9 cellular contexts compared by ENCODE assay signal in genomic region chr6:100078509-100078908, GRCh38.
A peak's percentile ranks its signal among the peaks of the same experiment; 100 is the strongest.
DNase-seq lines count a peak whose midpoint lies in the region; ATAC-seq and TF ChIP-seq lines count a peak whose summit lies in the region.
"Had no signal": no experiment of that assay in that cellular context is flagged by ENCODE, and none has a peak within 500 bp of the region (broad histone marks: within the 10 kb centered on the region; RNA-seq: fewer than 3 reads in every experiment).

No MANE protein-coding gene starts in this region.

- WGBS in body of pancreas, 2 donors = 33 to 35% methylated on average over 5 of the region's 5 CpGs
- WGBS in thyroid gland, 2 donors = 65 to 73% methylated on average over 5 of the region's 5 CpGs

- TF ChIP-seq POLR2A in body of pancreas (IDR thresholded peaks at IDR 0.05) (no peak), thyroid gland (IDR thresholded peaks at IDR 0.05) (no peak), uterus (IDR thresholded peaks at IDR 0.05) (no peak)

- no peaks in the 10 kb centered on the region for H3K27me3 Mint-ChIP-seq in neural progenitor cell (ENCODE audit: insufficient read depth, low read depth)

- no peaks in the 10 kb centered on the region for H3K4me1 ChIP-seq in body of pancreas
- H3K4me1 ChIP-seq in neural progenitor cell = no peaks in the 10 kb centered on the region
- no peaks in the 10 kb centered on the region for H3K4me1 ChIP-seq in thyroid gland
- no peaks in the 10 kb centered on the region for H3K4me1 ChIP-seq in uterus
- H3K4me1 ChIP-seq: left lung had no signal

- no peak overlapping the region for H3K4me3 ChIP-seq in GM12865 (ENCODE audit: low read depth, low read length)
- H3K4me3 ChIP-seq in body of pancreas = no peak overlapping the region
- no peak overlapping the region for H3K4me3 ChIP-seq in neural progenitor cell
- H3K4me3 ChIP-seq in thyroid gland (replicated peaks in 1 of 3) = no peak overlapping the region
- H3K4me3 ChIP-seq in uterus = no peak overlapping the region
- H3K4me3 ChIP-seq: left lung had no signal

- no peak overlapping the region for H3K4me3 Mint-ChIP-seq in neural progenitor cell
- H3K4me3 Mint-ChIP-seq: stimulated activated naive CD8-positive, alpha-beta T cell treated with anti-CD3 and anti-CD28 coated beads, Interleukin-15, Interleukin-2, amounts not matched to agents 100 ng/mL and 50 ng/mL, for 24 hours had no signal

- H3K36me3 ChIP-seq in body of pancreas (replicated peaks in 1 of 2; ENCODE audit: insufficient read depth in 1 of 2, low read depth in 2 of 2) (no peaks in the 10 kb centered on the region), neural progenitor cell (no peaks in the 10 kb centered on the region), thyroid gland (no peaks in the 10 kb centered on the region), uterus (no peaks in the 10 kb centered on the region)
- H3K36me3 ChIP-seq: left lung had no signal

- H3K9me3 ChIP-seq in body of pancreas = no peaks in the 10 kb centered on the region
- H3K9me3 ChIP-seq in neural progenitor cell (ENCODE audit: low read depth) = no peaks in the 10 kb centered on the region
- no peaks in the 10 kb centered on the region for H3K9me3 ChIP-seq in thyroid gland
- H3K9me3 ChIP-seq in uterus = no peaks in the 10 kb centered on the region
- H3K9me3 ChIP-seq: left lung had no signal

- intact Hi-C loops in body of pancreas (cut with DNase I) = no loop called here
- intact Hi-C loops in thyroid gland (cut with DNase I) = no loop called here
- intact Hi-C loops in uterus (cut with DNase I; ENCODE audit: low total_unique reads) = no loop called here

- H3K79me2 ChIP-seq in neural progenitor cell (ENCODE audit: low read depth) = no peaks in the 10 kb centered on the region

- H3K27me3 ChIP-seq in body of pancreas (no peaks in the 10 kb centered on the region), neural progenitor cell (peaks cover 4% of the 10 kb centered on the region), thyroid gland (no peaks in the 10 kb centered on the region), uterus (no peaks in the 10 kb centered on the region)
- H3K27me3 ChIP-seq: left lung had no signal

- no peak overlapping the region for H3K27ac ChIP-seq in body of pancreas
- H3K27ac ChIP-seq in neural progenitor cell = no peak overlapping the region
- H3K27ac ChIP-seq in thyroid gland = no peak overlapping the region
- H3K27ac ChIP-seq in uterus = no peak overlapping the region
- H3K27ac ChIP-seq: left lung had no signal

- H3K36me3 Mint-ChIP-seq in neural progenitor cell = no peaks in the 10 kb centered on the region

- no peaks in the 10 kb centered on the region for H3F3A ChIP-seq in neural progenitor cell (ENCODE audit: low read depth)

- DNase-seq in GM12865 (ENCODE audit: low read depth) = peak; percentile 5
- peak in 3 of 4 donors; percentile 7 to 16 (median 15) for DNase-seq in body of pancreas
- peak; percentile 69 for DNase-seq in neural progenitor cell (ENCODE audit: low spot score)
- no peak for DNase-seq in thyroid gland
- DNase-seq in uterus = no peak
- DNase-seq: left lung had no signal

- H3K9ac ChIP-seq in neural progenitor cell = no peak overlapping the region

- no peak overlapping the region for H3K4me2 ChIP-seq in neural progenitor cell

- H4K20me1 ChIP-seq in neural progenitor cell (ENCODE audit: low read depth) = no peaks in the 10 kb centered on the region

- no peak overlapping the region for H3K27ac Mint-ChIP-seq in neural progenitor cell
- H3K27ac Mint-ChIP-seq: stimulated activated naive CD8-positive, alpha-beta T cell treated with anti-CD3 and anti-CD28 coated beads, Interleukin-15, Interleukin-2, amounts not matched to agents 100 ng/mL and 50 ng/mL, for 24 hours had no signal

- ATAC-seq in HG03520 (IDR thresholded peaks at IDR 0.05; ENCODE audit: unreplicated experiment) = peak; percentile 60
- no peak for ATAC-seq in body of pancreas
- no peak for ATAC-seq in HG03095 (IDR thresholded peaks at IDR 0.05; ENCODE audit: unreplicated experiment)
- ATAC-seq: left lung had no signal

- H3K9me3 Mint-ChIP-seq in neural progenitor cell = no peaks in the 10 kb centered on the region
- H3K9me3 Mint-ChIP-seq: stimulated activated naive CD8-positive, alpha-beta T cell treated with anti-CD3 and anti-CD28 coated beads, Interleukin-15, Interleukin-2, amounts not matched to agents 100 ng/mL and 50 ng/mL, for 24 hours had no signal

- H2AFZ ChIP-seq in neural progenitor cell (replicated peaks) = peak overlapping the region; percentile 70

- no peaks in the 10 kb centered on the region for H3K4me1 Mint-ChIP-seq in neural progenitor cell

- TF ChIP-seq CTCF in GM12865 (IDR thresholded peaks at IDR 0.05; ENCODE audit: insufficient read depth, low read depth, low read length, missing control alignments) (no peak), body of pancreas (IDR thresholded peaks at IDR 0.05) (peak in 3 of 7 experiments; percentile 5 to 13 (median 12)), neural progenitor cell (IDR thresholded peaks at IDR 0.05) (peak; percentile 70), thyroid gland (IDR thresholded peaks at IDR 0.05) (no peak), uterus (IDR thresholded peaks at IDR 0.05) (no peak)

Comparison
In these comparisons a context has a peak if more than half of its experiments do, and no peak if none do; other contexts are left out.
1. DNase-seq: peak in GM12865 (single experiment), body of pancreas (3 of 4) and neural progenitor cell (single experiment); none in thyroid gland (0 of 2) and uterus (0 of 2).